32 cellular contexts compared by ENCODE assay signal in the genomic region with DNA sequence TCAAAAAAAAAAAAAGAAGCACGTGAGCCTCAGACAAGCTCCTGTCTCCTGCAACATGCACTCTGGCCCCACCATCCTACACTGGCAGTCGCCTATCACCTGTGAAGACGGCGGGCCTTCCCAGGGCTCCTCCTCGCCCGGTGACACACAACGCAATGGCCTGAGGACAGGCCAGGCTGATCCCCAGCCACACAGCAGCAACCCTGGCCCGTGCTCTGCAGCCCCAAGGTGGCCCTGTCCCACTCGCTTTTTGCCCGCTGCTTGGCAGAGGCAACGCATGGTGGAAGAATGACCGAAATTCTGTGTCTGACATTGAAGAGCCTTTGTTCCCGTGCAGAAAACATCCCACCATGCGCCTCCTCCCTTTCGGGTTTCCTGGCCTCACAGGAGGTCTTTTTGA. TPM values are rescaled to one million over a fixed set of nuclear protein-coding genes. Genes with fewer than 3 reads are reported as not detected.
"Had no signal": no experiment of that assay in that cellular context is flagged by ENCODE, and none has a peak within 500 bp of the region (broad histone marks: within the 10 kb centered on the region; RNA-seq: fewer than 3 reads in every experiment).

No MANE protein-coding gene starts in this region.

- ATAC-seq: activated CD4-positive, alpha-beta T cell treated with anti-CD3 and anti-CD28 coated beads for 36 hours; activated CD8-positive, alpha-beta memory T cell treated with anti-CD3 and anti-CD28 coated beads, Interleukin-2, amount 10 ng/mL, durations not matched to agents 7 days and 5 days; activated CD8-positive, alpha-beta T cell treated with anti-CD3 and anti-CD28 coated beads, Interleukin-2, amount 10 ng/mL, durations not matched to agents 7 days and 5 days; activated naive CD8-positive, alpha-beta T cell treated with anti-CD3 and anti-CD28 coated beads, Interleukin-2, amount 50 U/mL, for 24 hours; body of pancreas; effector memory CD8-positive, alpha-beta T cell; gastroesophageal sphincter; T-helper 17 cell had no signal

- H3K4me3 ChIP-seq: adrenal gland, body of pancreas, esophagus muscularis mucosa, gastroesophageal sphincter had no signal

- H3K36me3 ChIP-seq: adrenal gland had no signal

- H3K27me3 ChIP-seq: adrenal gland, body of pancreas, gastroesophageal sphincter had no signal

- H3K27ac ChIP-seq: adrenal gland, body of pancreas, esophagus muscularis mucosa, gastroesophageal sphincter had no signal

- H3K9me3 ChIP-seq: adrenal gland, body of pancreas, esophagus muscularis mucosa, gastroesophageal sphincter had no signal

- H3K4me1 ChIP-seq: adrenal gland, body of pancreas had no signal

- DNase-seq: activated CD4-positive, alpha-beta memory T cell treated with anti-CD3 and anti-CD28 coated beads for 36 hours; activated CD4-positive, alpha-beta T cell treated with anti-CD3 and anti-CD28 coated beads for 36 hours; activated CD4-positive, alpha-beta T cell treated with anti-CD3 and anti-CD28 coated beads, Interleukin-2, amount 10 ng/mL, durations not matched to agents 24 days and 14 days; activated CD4-positive, CD25-positive, alpha-beta regulatory T cell; activated CD4-positive, CD25-positive, alpha-beta regulatory T cell treated with anti-CD3 and anti-CD28 coated beads, Interleukin-2, amount 50 U/mL, for 72 hours; activated CD8-positive, alpha-beta memory T cell treated with anti-CD3 and anti-CD28 coated beads, Interleukin-2, amount 10 ng/mL, durations not matched to agents 7 days and 5 days; activated CD8-positive, alpha-beta memory T cell treated with anti-CD3 and anti-CD28 coated beads, Interleukin-2, amount 50 U/mL, for 4 hours; activated CD8-positive, alpha-beta T cell treated with anti-CD3 and anti-CD28 coated beads, Interleukin-2, amount 10 ng/mL, durations not matched to agents 7 days and 5 days; activated effector memory CD4-positive, alpha-beta T cell treated with anti-CD3 and anti-CD28 coated beads, Interleukin-2, amount 50 U/mL, for 16 hours; activated naive CD4-positive, alpha-beta T cell treated with anti-CD3 and anti-CD28 coated beads for 36 hours; activated naive CD8-positive, alpha-beta T cell treated with anti-CD3 and anti-CD28 coated beads for 36 hours; activated naive CD8-positive, alpha-beta T cell treated with anti-CD3 and anti-CD28 coated beads, Interleukin-2, amount 50 U/mL, for 24 hours; activated T-cell treated with anti-CD3 and anti-CD28 coated beads, Interleukin-2, amount 50 U/mL, for 1 hour; activated T-cell treated with anti-CD3 and anti-CD28 coated beads, Interleukin-2, amount 50 U/mL, for 48 hours; adrenal gland; amygdala; body of pancreas; cortex of kidney; dermis blood vessel endothelial cell; effector CD4-positive, alpha-beta T cell; effector memory CD8-positive, alpha-beta T cell; erythroblast; foreskin melanocyte; T-helper 1 cell; T-helper 17 cell had no signal

RNA-seq across cellular contexts. Expression of gene PAPOLB, which starts 13.6 kb away (rescaled TPM):
- total RNA-seq: activated CD4-positive, alpha-beta memory T cell treated with anti-CD3 and anti-CD28 coated beads for 36 hours; activated CD4-positive, alpha-beta T cell treated with anti-CD3 and anti-CD28 coated beads for 36 hours; activated CD4-positive, alpha-beta T cell treated with anti-CD3 and anti-CD28 coated beads, Interleukin-2, amount 10 ng/mL, durations not matched to agents 24 days and 14 days; activated CD8-positive, alpha-beta memory T cell treated with anti-CD3 and anti-CD28 coated beads for 36 hours; activated naive CD4-positive, alpha-beta T cell treated with anti-CD3 and anti-CD28 coated beads for 36 hours; activated T-helper 1 cell treated with anti-CD3 and anti-CD28 coated beads, Interleukin-12 subunit alpha, Interleukin-12 subunit beta, Interleukin-2, Interleukin-4 antibody, amounts not matched to agents 30 ng/mL and 10 ng/mL and 1 ng/mL, durations not matched to agents 14 hours and 24 hours and 36 hours; activated T-helper 2 cell treated with anti-CD3 and anti-CD28 coated beads, Interferon-gamma antibody, Interleukin-2, Interleukin-4, amounts not matched to agents 10 μg/mL and 5 μg/mL and 100 μg/mL, durations not matched to agents 14 hours and 24 hours and 36 hours; adrenal gland; fibroblast of villous mesenchyme; glomerular endothelial cell; T-helper 17 cell had no signal
